ENCODE assay signal across 7 cellular contexts in genomic region chr5:96661841-96662724, GRCh38. TPM values are rescaled to one million over a fixed set of nuclear protein-coding genes. Genes with fewer than 3 reads are reported as not detected.
DNase-seq lines count a peak whose midpoint lies in the region; ATAC-seq, FAIRE-seq and TF ChIP-seq lines count a peak whose summit lies in the region.

CAST (plus strand) TSS chr5:96662376; CDS start chr5:96662423, 47 bp downstream.

- H3K9me3 Mint-ChIP-seq in central memory CD8-positive, alpha-beta T cell = no peaks in the 10 kb centered on the region

- peak; percentile 93 for FAIRE-seq in GM12892 (lab: Jason Lieb, UNC)

- peaks cover 30% of the 10 kb centered on the region for H3K36me3 Mint-ChIP-seq in central memory CD8-positive, alpha-beta T cell (ENCODE audit: insufficient read depth)

- H3K4me3 Mint-ChIP-seq in central memory CD8-positive, alpha-beta T cell = peak within 1 kb of the TSS; percentile 86

- peak within 1 kb of the TSS; percentile 94 for H3K27ac Mint-ChIP-seq in central memory CD8-positive, alpha-beta T cell (ENCODE audit: low read depth)

- peaks cover 66% of the 10 kb centered on the region for H3K4me1 Mint-ChIP-seq in central memory CD8-positive, alpha-beta T cell

- DNase-seq in GM12892 (ENCODE audit: insufficient read length) = peak; percentile 69
- peak; percentile 20 to 23 for DNase-seq in NCI-H1930 (lab: John Stamatoyannopoulos, UW)
- DNase-seq in central memory CD8-positive, alpha-beta T cell (ENCODE audit: low spot score in 2 of 2) = peak; percentile 54 to 66
- DNase-seq in kidney glomerular epithelial cell (lab: John Stamatoyannopoulos, UW) = peak; percentile 92
- peak; percentile 29 to 73 (median 54) for DNase-seq in stimulated activated CD4-positive, alpha-beta T cell treated with anti-CD3 and anti-CD28 coated beads, Interleukin-1b, Interleukin-23, amount 100 ng/mL, for 24 hours (ENCODE audit: low read depth in 4 of 4, low spot score in 1 of 4)

- TF ChIP-seq POLR2A in GM12892 (IDR thresholded peaks at IDR 0.05; ENCODE audit: low read depth, low read length) = no peak

- ATAC-seq in HG02610 (IDR thresholded peaks at IDR 0.05; ENCODE audit: unreplicated experiment) = peak; percentile 65
- peak; percentile 66 to 68 for ATAC-seq in activated CD4-positive, CD25-positive, alpha-beta regulatory T cell treated with anti-CD3 and anti-CD28 coated beads, Interleukin-2, amount 50 U/mL, for 24 hours
- peak; percentile 56 for ATAC-seq in central memory CD8-positive, alpha-beta T cell (replicated peaks; ENCODE audit: extremely low read depth, poor library complexity, severe bottlenecking)

- H3K27me3 Mint-ChIP-seq in central memory CD8-positive, alpha-beta T cell = no peaks in the 10 kb centered on the region

RNA-seq across cellular contexts. Expression of gene CAST, which starts in this region (rescaled TPM):
- 67.8 TPM for polyA plus RNA-seq in GM12892 (2012; ENCODE audit: missing spikeins)

Comparison
In these comparisons a context has a peak if more than half of its experiments do, and no peak if none do; other contexts are left out.
1. Peak in every context shown above with its lines: DNase-seq and ATAC-seq.
2. DNase-seq: peak in every context shown above with its lines; median percentile 92 in kidney glomerular epithelial cell; 69 in GM12892; 60 in central memory CD8-positive, alpha-beta T cell; 54 in stimulated activated CD4-positive, alpha-beta T cell treated with anti-CD3 and anti-CD28 coated beads, Interleukin-1b, Interleukin-23, amount 100 ng/mL, for 24 hours; 22 in NCI-H1930.